In the genomic region with DNA sequence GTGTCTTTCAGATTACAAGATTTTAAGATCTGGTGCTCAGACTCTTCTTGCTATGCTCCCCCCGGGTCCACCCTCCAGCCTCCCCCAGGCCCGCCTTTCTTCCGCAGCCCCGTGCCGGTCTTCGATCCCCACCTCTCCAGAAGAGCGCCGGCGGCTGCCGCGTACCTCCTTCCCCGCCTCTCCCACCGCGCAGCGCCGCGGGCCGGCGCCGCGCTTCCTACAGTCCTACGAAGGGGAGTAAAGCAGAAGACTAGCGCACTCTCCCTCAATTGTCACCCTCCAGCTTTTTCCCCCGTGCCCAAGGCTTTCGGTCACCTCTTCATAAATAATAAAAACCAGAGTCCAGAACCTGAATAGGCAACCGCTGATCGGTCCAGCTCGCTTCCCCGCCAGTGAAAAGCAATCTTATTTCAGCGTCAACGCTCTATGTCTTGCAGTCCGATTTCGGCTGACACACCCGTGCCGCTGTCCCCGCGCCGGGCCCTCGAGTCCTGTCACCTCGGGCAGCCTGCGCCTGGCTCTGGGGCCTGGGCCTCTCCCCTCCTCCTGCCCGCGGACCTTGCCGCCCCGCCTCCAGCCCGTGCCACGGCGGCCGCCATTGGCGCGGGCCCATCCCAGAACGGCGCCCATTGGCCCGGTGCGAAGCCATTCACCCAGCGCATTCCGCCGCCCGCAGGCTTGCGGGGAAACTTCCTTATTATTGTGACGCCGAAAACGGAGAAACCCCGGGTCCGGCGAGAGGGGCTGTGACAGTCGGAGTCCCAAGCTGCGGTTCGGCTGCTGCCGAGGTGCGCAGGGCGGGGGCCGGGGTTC, we compare ENCODE assay signal across 8 cellular contexts. TPM values are rescaled to one million over a fixed set of nuclear protein-coding genes. Genes with fewer than 3 reads are reported as not detected.
DNase-seq lines count a peak whose midpoint lies in the region; ATAC-seq and TF ChIP-seq lines count a peak whose summit lies in the region.

A gene (plus strand): TSS at position 694 of the 813 bp plus-strand sequence. CDS start 13,344 bp downstream, outside the sequence.

- H3K36me3 Mint-ChIP-seq in natural killer cell treated with Interleukin-12 subunit alpha and Interleukin-12 subunit beta and Interleukin-15 and Interleukin-18, amount 100 ng/mL, for 72 hours: no peaks in the 10 kb centered on the region

- H3K27me3 Mint-ChIP-seq in natural killer cell treated with Interleukin-12 subunit alpha and Interleukin-12 subunit beta and Interleukin-15 and Interleukin-18, amount 100 ng/mL, for 72 hours: no peaks in the 10 kb centered on the region

- no peaks in the 10 kb centered on the region for H3K9me3 Mint-ChIP-seq in natural killer cell treated with Interleukin-12 subunit alpha and Interleukin-12 subunit beta and Interleukin-15 and Interleukin-18, amount 100 ng/mL, for 72 hours

- peak; percentile 98 for ATAC-seq in natural killer cell treated with Interleukin-12 subunit alpha and Interleukin-12 subunit beta and Interleukin-15 and Interleukin-18, amount 100 ng/mL, for 72 hours

- peak within 1 kb of the TSS; percentile 79 to 89 for H3K27ac Mint-ChIP-seq in natural killer cell treated with Interleukin-12 subunit alpha and Interleukin-12 subunit beta and Interleukin-15 and Interleukin-18, amount 100 ng/mL, for 72 hours

- peak; percentile 71 for TF ChIP-seq POLR2A in Raji (IDR thresholded peaks at IDR 0.05; ENCODE audit: insufficient read depth, low read depth, low read length)

- peaks cover 23 to 37% of the 10 kb centered on the region in 2 donors for H3K4me1 Mint-ChIP-seq in natural killer cell treated with Interleukin-12 subunit alpha and Interleukin-12 subunit beta and Interleukin-15 and Interleukin-18, amount 100 ng/mL, for 72 hours (ENCODE audit: low read depth in 2 of 2)

- DNase-seq in EH (ENCODE audit: low read depth) (peak; percentile 87), GOT3 (lab: John Stamatoyannopoulos, UW) (peak; percentile 73), LHCN-M2 (ENCODE audit: low read depth) (peak; percentile 82), fibroblast of peridontal ligament (ENCODE audit: extremely low read depth) (peak; percentile 75)
- peak; percentile 86 for DNase-seq in activated effector memory CD4-positive, alpha-beta T cell treated with Interleukin-2 at 50 U/mL for 16 hours
- peak; percentile 94 for DNase-seq in natural killer cell treated with Interleukin-12 subunit alpha and Interleukin-12 subunit beta and Interleukin-15 and Interleukin-18, amount 100 ng/mL, for 72 hours (ENCODE audit: low spot score)
- peak; percentile 86 for DNase-seq in stimulated activated naive CD4-positive, alpha-beta T cell treated with Interleukin-2 at 50 U/mL for 16 hours (lab: John Stamatoyannopoulos, UW)

- peak within 1 kb of the TSS; percentile 97 for H3K4me3 Mint-ChIP-seq in natural killer cell treated with Interleukin-12 subunit alpha and Interleukin-12 subunit beta and Interleukin-15 and Interleukin-18, amount 100 ng/mL, for 72 hours

RNA-seq across cellular contexts. Expression of the gene that starts here (rescaled TPM):
- total RNA-seq in LHCN-M2 (2014; rRNA removed): 21.3 and 21.8 TPM in 2 replicates
- polyA plus RNA-seq in LHCN-M2 (2012): 12.1 TPM
- total RNA-seq in natural killer cell treated with Interleukin-12 subunit alpha and Interleukin-12 subunit beta and Interleukin-15 and Interleukin-18, amount 100 ng/mL, for 72 hours: 10 to 100 TPM; 27.9 to 49.6 TPM

Comparison
In these comparisons a context has a peak if more than half of its experiments do, and no peak if none do; other contexts are left out.
1. Peak in every context shown above with its lines: DNase-seq and ATAC-seq.